In genomic region chr7:100428967-100429636, GRCh38 we compare ENCODE assay signal across 8 cellular contexts. TPM values are rescaled to one million over a fixed set of nuclear protein-coding genes. Genes with fewer than 3 reads are reported as not detected.
A peak's percentile ranks its signal among the peaks of the same experiment; 100 is the strongest.
DNase-seq lines count a peak whose midpoint lies in the region; ATAC-seq and TF ChIP-seq lines count a peak whose summit lies in the region.

No MANE protein-coding gene starts in this region.

- peaks cover 0 to 5% of the 10 kb centered on the region in 2 donors for H3K27me3 Mint-ChIP-seq in CD4-positive, alpha-beta memory T cell

- peaks cover 0 to 12% (median 0%) of the 10 kb centered on the region in 8 donors for H3K9me3 Mint-ChIP-seq in CD4-positive, alpha-beta memory T cell

- CTCF ChIA-PET in CD4-positive, alpha-beta memory T cell (lab: Charles Lee; ENCODE audit: partially characterized antibody) = interaction anchor here (0.6 to 2.5 kb wide), 4 partner anchors 21 to 423 kb away, joined by 3 to 10 read pairs (median 5); partner anchors contain the start of gene POP7

- H3K27me3 ChIP-seq in CD4-positive, alpha-beta memory T cell (ENCODE audit: insufficient read depth, low read length) = no peaks in the 10 kb centered on the region
- no peaks in the 10 kb centered on the region for H3K27me3 ChIP-seq in lung (ENCODE audit: control insufficient read depth, insufficient read depth)

- peaks cover 18 to 62% (median 36%) of the 10 kb centered on the region in 4 donors for H3K4me1 Mint-ChIP-seq in CD4-positive, alpha-beta memory T cell

- H3K4me3 Mint-ChIP-seq in CD4-positive, alpha-beta memory T cell = peak overlapping the region; percentile 91 to 100 (median 99)

- ATAC-seq in GM19468 (IDR thresholded peaks at IDR 0.05; ENCODE audit: extremely low read depth, unreplicated experiment) (peak; percentile 26), lung (ENCODE audit: insufficient read depth, low FRiP score) (peak; percentile 79)

- POLR2A ChIA-PET in CD4-positive, alpha-beta memory T cell (lab: Charles Lee; ENCODE audit: partially characterized antibody) = interaction anchor here (0.6 to 5.2 kb wide), 60 partner anchors 8 to 1997 kb away, joined by 3 to 80 read pairs (median 6); partner anchors contain the start of genes AGFG2, AP4M1, ARPC1B and BUD31

- DNase-seq in CD4-positive, alpha-beta memory T cell = peak; percentile 100
- peak; percentile 100 for DNase-seq in HT-29 (ENCODE audit: low spot score)
- peak; percentile 100 for DNase-seq in NK-92 treated with Interleukin-12 subunit alpha and Interleukin-12 subunit beta, amount 100 ng/mL, for 24 hours (lab: John Stamatoyannopoulos, UW)
- peak; percentile 100 for DNase-seq in activated CD8-positive, alpha-beta memory T cell treated with anti-CD3 and anti-CD28 coated beads for 4 hours (ENCODE audit: low read depth in 2 of 2)
- DNase-seq in effector CD8-positive, alpha-beta T cell (lab: John Stamatoyannopoulos, UW) = peak; percentile 100
- peak; percentile 100 for DNase-seq in lung (ENCODE audit: low spot score)
- peak; percentile 100 for DNase-seq in stimulated activated CD4-positive, alpha-beta T cell treated with anti-CD3 and anti-CD28 coated beads, TNF-alpha, amount 100 ng/mL, for 24 hours (ENCODE audit: low read depth in 3 of 3)

- H3K4me3 ChIP-seq in CD4-positive, alpha-beta memory T cell (ENCODE audit: low read length in 2 of 2) = peak overlapping the region; percentile 83 to 95
- peak overlapping the region; percentile 73 for H3K4me3 ChIP-seq in lung

- TF ChIP-seq CTCF in lung (IDR thresholded peaks at IDR 0.05; ENCODE audit: control extremely low read depth, extremely low read depth) = no peak

- peak overlapping the region; percentile 100 for H3K27ac ChIP-seq in CD4-positive, alpha-beta memory T cell (ENCODE audit: low read depth, low read length)
- H3K27ac ChIP-seq in lung (ENCODE audit: low read depth in 1 of 2, low read length in 1 of 2) = peak overlapping the region; percentile 98

- WGBS in lung, 2 donors = 0 to 1% methylated on average over 38 to 40 of the region's 40 CpGs

- intact Hi-C loops in CD4-positive, alpha-beta memory T cell (cut with micrococcal nuclease) = loop anchor here (1.0 to 5.0 kb wide), 14 partner anchors 7 to 924 kb away; partner anchors contain the start of genes AGFG2, FBXO24, GNB2 and LAMTOR4

- H3K36me3 Mint-ChIP-seq in CD4-positive, alpha-beta memory T cell = peaks cover 7 to 48% of the 10 kb centered on the region in 2 donors

- H3K9me3 ChIP-seq in CD4-positive, alpha-beta memory T cell (ENCODE audit: control insufficient read depth in 1 of 2, low read length in 2 of 2) = no peaks in the 10 kb centered on the region
- H3K9me3 ChIP-seq in lung (ENCODE audit: control insufficient read depth in 2 of 2, insufficient read depth in 1 of 2, low read length in 1 of 2) = no peaks in the 10 kb centered on the region

- peak overlapping the region; percentile 99 to 100 (median 100) for H3K27ac Mint-ChIP-seq in CD4-positive, alpha-beta memory T cell

- peaks cover 41% of the 10 kb centered on the region for H3K4me1 ChIP-seq in CD4-positive, alpha-beta memory T cell (ENCODE audit: insufficient read depth, low read length)
- H3K4me1 ChIP-seq in lung (ENCODE audit: control insufficient read depth in 2 of 2, insufficient read depth in 2 of 2, low read length in 2 of 2) = peaks cover 4 to 13% of the 10 kb centered on the region in 2 donors

- H3K36me3 ChIP-seq in CD4-positive, alpha-beta memory T cell (ENCODE audit: insufficient read depth, low read length) = peaks cover 13% of the 10 kb centered on the region
- H3K36me3 ChIP-seq in lung (ENCODE audit: control insufficient read depth in 2 of 2, insufficient read depth in 2 of 2, low read length in 2 of 2) = peaks cover 4 to 22% of the 10 kb centered on the region in 2 donors

RNA-seq across cellular contexts. Expression of gene MEPCE, which starts 0.5 kb away (rescaled TPM):
- total RNA-seq in CD4-positive, alpha-beta memory T cell = 10 to 100 TPM; 57.3 to 58.8 TPM
- 10 to 100 TPM in 1 of 2 donors, 1 to 10 TPM in 1; 7.9 to 11.8 TPM for polyA plus RNA-seq in CD4-positive, alpha-beta memory T cell
- total RNA-seq in HT-29 (2014; rRNA removed; shearing (Covaris generic)) = 80.9 and 89.1 TPM in 2 replicates
- total RNA-seq in lung = 10 to 100 TPM; 25.6 to 38.7 TPM
- 10 to 100 TPM; 27.9 to 30.4 TPM for polyA plus RNA-seq in lung

RNA-seq across cellular contexts. Expression of gene ZCWPW1, which starts 0.6 kb away (rescaled TPM):
- total RNA-seq in CD4-positive, alpha-beta memory T cell = 10 to 100 TPM; 10.1 to 12.4 TPM
- 1 to 10 TPM; 5.0 to 6.1 TPM for polyA plus RNA-seq in CD4-positive, alpha-beta memory T cell
- total RNA-seq in HT-29 (2014; rRNA removed; shearing (Covaris generic)) = 0.76 and 1.0 TPM in 2 replicates
- 1 to 10 TPM; 5.6 to 7.2 TPM for total RNA-seq in lung
- polyA plus RNA-seq in lung = 10 to 100 TPM in 1 of 2 donors, 1 to 10 TPM in 1; 5.1 to 12.2 TPM

RNA-seq across cellular contexts. Expression of gene PPP1R35, which starts 7.2 kb away (rescaled TPM):
- total RNA-seq in CD4-positive, alpha-beta memory T cell = 10 to 100 TPM; 77.7 to 83.8 TPM
- polyA plus RNA-seq in CD4-positive, alpha-beta memory T cell = 10 to 100 TPM; 28.6 to 49.7 TPM
- total RNA-seq in HT-29 (2014; rRNA removed; shearing (Covaris generic)) = 102 and 110 TPM in 2 replicates
- total RNA-seq in lung = 10 to 100 TPM in 1 of 2 donors, 1 to 10 TPM in 1; 8.2 to 36.4 TPM
- 10 to 100 TPM; 38.2 to 65.1 TPM for polyA plus RNA-seq in lung

RNA-seq across cellular contexts. Expression of gene SPACDR, which starts 35.0 kb away (rescaled TPM):
- total RNA-seq in CD4-positive, alpha-beta memory T cell = 1 to 10 TPM; 4.6 to 5.7 TPM
- under 1 TPM; 0.26 to 0.34 TPM for polyA plus RNA-seq in CD4-positive, alpha-beta memory T cell
- 0.21 and 0.64 TPM in 2 replicates for total RNA-seq in HT-29 (2014; rRNA removed; shearing (Covaris generic))
- 1 to 10 TPM in 1 of 2 donors, under 1 TPM in 1; 0.83 to 2.0 TPM for total RNA-seq in lung
- polyA plus RNA-seq in lung = under 1 TPM; 0.54 to 0.83 TPM

RNA-seq across cellular contexts. Expression of gene TSC22D4, which starts 49.9 kb away (rescaled TPM):
- 100 to 1,000 TPM; 144 to 154 TPM for total RNA-seq in CD4-positive, alpha-beta memory T cell
- 10 to 100 TPM; 30.0 to 34.5 TPM for polyA plus RNA-seq in CD4-positive, alpha-beta memory T cell
- total RNA-seq in HT-29 (2014; rRNA removed; shearing (Covaris generic)) = 102 and 123 TPM in 2 replicates
- 10 to 100 TPM; 38.2 to 62.8 TPM for total RNA-seq in lung
- 10 to 100 TPM; 33.6 to 62.0 TPM for polyA plus RNA-seq in lung

Comparison
In these comparisons a context has a peak if more than half of its experiments do, and no peak if none do; other contexts are left out.
1. Peak in every context shown above with its lines: DNase-seq, ATAC-seq, H3K4me3 ChIP-seq and H3K27ac ChIP-seq.